ENCODE assay signal across 21 cellular contexts in genomic region chr18:69397096-69397495, GRCh38. TPM values are rescaled to one million over a fixed set of nuclear protein-coding genes. Genes with fewer than 3 reads are reported as not detected.
DNase-seq lines count a peak whose midpoint lies in the region; ATAC-seq, FAIRE-seq and TF ChIP-seq lines count a peak whose summit lies in the region.
"Had no signal": no experiment of that assay in that cellular context is flagged by ENCODE, and none has a peak within 500 bp of the region (broad histone marks: within the 10 kb centered on the region; RNA-seq: fewer than 3 reads in every experiment).

No MANE protein-coding gene starts in this region.

- H3K4me3 Mint-ChIP-seq in nephron progenitor cell, result no peak overlapping the region
- H3K4me3 Mint-ChIP-seq: activated naive CD8-positive, alpha-beta T cell treated with anti-CD3 and anti-CD28 coated beads, Interleukin-2, amount 10 ng/mL, durations not matched to agents 7 days and 5 days; activated T-helper 1 cell treated with anti-CD3 and anti-CD28 coated beads, Interleukin-12 subunit alpha, Interleukin-12 subunit beta, Interleukin-2, Interleukin-4 antibody, amounts not matched to agents 30 ng/mL and 10 ng/mL and 1 ng/mL, durations not matched to agents 14 hours and 24 hours and 36 hours; stimulated activated effector memory CD8-positive, alpha-beta T cell treated with anti-CD3 and anti-CD28 coated beads, Interleukin-12 subunit alpha, Interleukin-12 subunit beta, amount 100 ng/mL, for 72 hours had no signal

- no peak overlapping the region for H4K8ac ChIP-seq in H1 (ENCODE audit: extremely low read depth, insufficient read depth, low read length)

- H3K27ac ChIP-seq in H1 (ENCODE audit: low read depth, low read length), result no peak overlapping the region
- H3K27ac ChIP-seq in spleen, result no peak overlapping the region
- H3K27ac ChIP-seq: tibial nerve had no signal

- H3K4me1 ChIP-seq in H1 (replicated peaks in 1 of 4; ENCODE audit: control insufficient read depth in 3 of 4, insufficient read depth in 4 of 4, low read length in 3 of 4) (peaks cover 0 to 6% (median 3%) of the 10 kb centered on the region in 4 experiments; a peak in 5 of 7 replicates), spleen (peaks cover 0 to 19% (median 12%) of the 10 kb centered on the region in 6 donors)

- no peak overlapping the region for H3K18ac ChIP-seq in H1 (ENCODE audit: extremely low read depth, low read length)

- no peak overlapping the region for H2BK12ac ChIP-seq in H1 (ENCODE audit: low read depth, low read length)

- TF ChIP-seq POLR2A in H1 (IDR thresholded peaks at IDR 0.05; ENCODE audit: control extremely low read depth in 1 of 2, low read depth in 2 of 2, low read length in 2 of 2), result no peak
- TF ChIP-seq POLR2A in spleen (IDR thresholded peaks at IDR 0.05), result no peak

- ATAC-seq in GM19397 (IDR thresholded peaks at IDR 0.05; ENCODE audit: unreplicated experiment) (no peak), GM19452 (IDR thresholded peaks at IDR 0.05; ENCODE audit: unreplicated experiment) (no peak)
- ATAC-seq: left ventricle myocardium superior; Panc1; stimulated activated effector memory CD8-positive, alpha-beta T cell treated with anti-CD3 and anti-CD28 coated beads, Interleukin-12 subunit alpha, Interleukin-12 subunit beta, amount 100 ng/mL, for 72 hours had no signal

- H3K9me3 Mint-ChIP-seq in nephron progenitor cell, result peaks cover 9% of the 10 kb centered on the region
- H3K9me3 Mint-ChIP-seq: activated naive CD8-positive, alpha-beta T cell treated with anti-CD3 and anti-CD28 coated beads, Interleukin-2, amount 10 ng/mL, durations not matched to agents 7 days and 5 days; activated T-helper 1 cell treated with anti-CD3 and anti-CD28 coated beads, Interleukin-12 subunit alpha, Interleukin-12 subunit beta, Interleukin-2, Interleukin-4 antibody, amounts not matched to agents 30 ng/mL and 10 ng/mL and 1 ng/mL, durations not matched to agents 14 hours and 24 hours and 36 hours; stimulated activated effector memory CD8-positive, alpha-beta T cell treated with anti-CD3 and anti-CD28 coated beads, Interleukin-12 subunit alpha, Interleukin-12 subunit beta, amount 100 ng/mL, for 72 hours had no signal

- no peak overlapping the region for H3K4ac ChIP-seq in H1 (replicated peaks; ENCODE audit: insufficient read length, low read depth, low read length)

- no peak overlapping the region for H2AK5ac ChIP-seq in H1 (ENCODE audit: low read depth, low read length)

- CTCF ChIA-PET in H1 (lab: Charles Lee; ENCODE audit: partially characterized antibody), result no interaction called here

- FAIRE-seq in H1 (lab: Jason Lieb, UNC), result no peak

- no peak for TF ChIP-seq EP300 in H1 (IDR thresholded peaks at IDR 0.05; ENCODE audit: borderline replicate concordance in 1 of 2, low read depth in 2 of 2, low read length in 2 of 2)

- 93% methylated on average over 7 of the region's 7 CpGs; no CpG with 5 or more reads in 1 of the 2 experiments for WGBS in H1 (ENCODE audit: extremely low coverage in 1 of 2, insufficient coverage in 1 of 2, insufficient read length in 1 of 2, insufficient replicate concordance in 2 of 2, low coverage in 1 of 2, low lambda C conversion rate in 2 of 2, missing lambda C conversion rate in 1 of 2), 2 experiments
- 93 to 97% (median 93%) methylated on average over 7 of the region's 7 CpGs for WGBS in spleen, 5 donors

- H2BK20ac ChIP-seq in H1 (ENCODE audit: low read length), result no peak overlapping the region

- intact Hi-C loops in spleen (cut with DNase I; ENCODE audit: low total_unique reads), result no loop called here

- POLR2A ChIA-PET in H1 (lab: Charles Lee; ENCODE audit: partially characterized antibody), result no interaction called here

- TF ChIP-seq CTCF in H1 (IDR thresholded peaks at IDR 0.05; ENCODE audit: control extremely low read depth in 1 of 3, insufficient read depth in 1 of 3, low read depth in 1 of 3, low read length in 3 of 3) (no peak), nephron progenitor cell (IDR thresholded peaks at IDR 0.05) (no peak), spleen (IDR thresholded peaks at IDR 0.05 in 8 of 11, conservative IDR thresholded peaks at IDR 0.05 in 3 of 11) (no peak)

- no peaks in the 10 kb centered on the region for H3K36me3 Mint-ChIP-seq in nephron progenitor cell (ENCODE audit: low read depth)
- H3K36me3 Mint-ChIP-seq: activated naive CD8-positive, alpha-beta T cell treated with anti-CD3 and anti-CD28 coated beads, Interleukin-2, amount 10 ng/mL, durations not matched to agents 7 days and 5 days; stimulated activated effector memory CD8-positive, alpha-beta T cell treated with anti-CD3 and anti-CD28 coated beads, Interleukin-12 subunit alpha, Interleukin-12 subunit beta, amount 100 ng/mL, for 72 hours had no signal

- no peaks in the 10 kb centered on the region for H3K79me1 ChIP-seq in H1 (ENCODE audit: low read depth, low read length)

- no peak overlapping the region for H3K56ac ChIP-seq in H1 (replicated peaks; ENCODE audit: insufficient read length, low read depth, low read length)

- H3K36me3 ChIP-seq in H1 (ENCODE audit: control insufficient read depth in 2 of 4, insufficient read depth in 4 of 4, low read length in 3 of 4), result no peaks in the 10 kb centered on the region
- H3K36me3 ChIP-seq in spleen, result no peaks in the 10 kb centered on the region
- H3K36me3 ChIP-seq: tibial nerve had no signal

- no peak overlapping the region for H3K4me2 ChIP-seq in H1 (ENCODE audit: insufficient read depth in 1 of 2, low read depth in 2 of 2, low read length in 2 of 2)
- H3K4me2 ChIP-seq: smooth muscle cell had no signal

- no peak overlapping the region for H3K14ac ChIP-seq in H1 (ENCODE audit: insufficient read length)

- no peak overlapping the region for H2AFZ ChIP-seq in H1 (ENCODE audit: low read length)

- H3K9me3 ChIP-seq in H1 (ENCODE audit: insufficient read depth in 2 of 2, low read depth in 1 of 2, low read length in 1 of 2) (no peaks in the 10 kb centered on the region), spleen (no peaks in the 10 kb centered on the region)
- H3K9me3 ChIP-seq: tibial nerve had no signal

- no peak for TF ChIP-seq RAD21 in H1 (IDR thresholded peaks at IDR 0.05 in 1 of 2, conservative IDR thresholded peaks at IDR 0.05 in 1 of 2; ENCODE audit: low read depth in 2 of 2, low read length in 2 of 2)

- H3K79me2 ChIP-seq in H1 (ENCODE audit: control insufficient read depth in 1 of 2, insufficient read depth in 2 of 2, low read length in 2 of 2), result no peaks in the 10 kb centered on the region

- no peak overlapping the region for H2BK5ac ChIP-seq in H1 (ENCODE audit: low read depth, low read length)

- H3K23me2 ChIP-seq in H1 (ENCODE audit: low read depth, low read length), result peaks cover 16% of the 10 kb centered on the region

- no peak overlapping the region for H2BK120ac ChIP-seq in H1 (replicated peaks; ENCODE audit: low read depth, low read length)

- H4K91ac ChIP-seq in H1 (replicated peaks; ENCODE audit: insufficient read length, low read length), result no peak overlapping the region

- peaks cover 20% of the 10 kb centered on the region for H3K4me1 Mint-ChIP-seq in nephron progenitor cell

- H4K5ac ChIP-seq in H1 (ENCODE audit: insufficient read length, low read depth, low read length), result no peak overlapping the region

- H3K9ac ChIP-seq in H1 (replicated peaks in 1 of 4; ENCODE audit: extremely low read depth in 1 of 4, low read depth in 3 of 4, low read length in 3 of 4), result no peak overlapping the region

- DNase-seq in ELR (ENCODE audit: low read depth) (peak; percentile 2), LoVo (ENCODE audit: low spot score) (peak; percentile 3), H1 (ENCODE audit: low read depth in 1 of 2, low spot score in 2 of 2) (no peak), nephron progenitor cell (peak; percentile 9), NCI-H128 (lab: John Stamatoyannopoulos, UW; ENCODE audit: unreplicated experiment) (no peak), spleen (no peak)
- DNase-seq: activated naive CD8-positive, alpha-beta T cell treated with anti-CD3 and anti-CD28 coated beads, Interleukin-2, amount 10 ng/mL, durations not matched to agents 7 days and 5 days; C1 segment of cervical spinal cord; central memory CD4-positive, alpha-beta T cell; DMS153; effector memory CD4-positive, alpha-beta T cell; left ventricle myocardium superior; NCI-H2081 treated with DMSO at 0.1 percent for 48 hours; NCI-H526 treated with DMSO at 0.1 percent for 48 hours had no signal

- H3K23ac ChIP-seq in H1 (ENCODE audit: insufficient read length), result no peak overlapping the region

- peaks cover 9% of the 10 kb centered on the region for H3K27me3 Mint-ChIP-seq in nephron progenitor cell (ENCODE audit: low read depth, poor library complexity)

- no peak overlapping the region for H3K27ac Mint-ChIP-seq in nephron progenitor cell
- H3K27ac Mint-ChIP-seq: activated naive CD8-positive, alpha-beta T cell treated with anti-CD3 and anti-CD28 coated beads, Interleukin-2, amount 10 ng/mL, durations not matched to agents 7 days and 5 days; activated T-helper 1 cell treated with anti-CD3 and anti-CD28 coated beads, Interleukin-12 subunit alpha, Interleukin-12 subunit beta, Interleukin-2, Interleukin-4 antibody, amounts not matched to agents 30 ng/mL and 10 ng/mL and 1 ng/mL, durations not matched to agents 14 hours and 24 hours and 36 hours; stimulated activated effector memory CD8-positive, alpha-beta T cell treated with anti-CD3 and anti-CD28 coated beads, Interleukin-12 subunit alpha, Interleukin-12 subunit beta, amount 100 ng/mL, for 72 hours had no signal

- H4K20me1 ChIP-seq in H1 (replicated peaks in 1 of 2; ENCODE audit: control insufficient read depth in 1 of 2, insufficient read depth in 2 of 2, low read length in 2 of 2), result no peaks in the 10 kb centered on the region

- no peak overlapping the region for H2BK15ac ChIP-seq in H1 (ENCODE audit: low read length)

- H3K4me3 ChIP-seq in H1 (ENCODE audit: extremely low read depth in 1 of 4, insufficient read depth in 2 of 4, low read depth in 3 of 4, low read length in 4 of 4) (no peak overlapping the region), spleen (no peak overlapping the region)
- H3K4me3 ChIP-seq: smooth muscle cell, tibial nerve had no signal

- peaks cover 9 to 15% (median 12%) of the 10 kb centered on the region in 4 experiments for H3K27me3 ChIP-seq in H1 (replicated peaks in 1 of 4; ENCODE audit: control insufficient read depth in 3 of 4, extremely low read depth in 1 of 4, insufficient read depth in 3 of 4, low read length in 3 of 4)
- peaks cover 0 to 45% (median 18%) of the 10 kb centered on the region in 7 donors for H3K27me3 ChIP-seq in spleen (replicated peaks in 1 of 7)

RNA-seq across cellular contexts. Expression of gene DOK6, which starts 3.6 kb away (rescaled TPM):
- total RNA-seq in H1 (2021; fragmentation: NEBNext Ultra II Directional; extraction: Animal tissue kit (Norgen Biotek cat#: 25700)), result 0.50 and 0.75 TPM in 2 replicates
- polyA plus RNA-seq in H1 (2011; rRNA removed), result 0.09 and 0.33 TPM in 2 replicates
- polyA plus RNA-seq in H1 (2011; cell fraction: cytosol; rRNA removed), result 0.81 TPM
- 0.34 TPM for polyA plus RNA-seq in H1 (2011; cell fraction: nucleus; rRNA removed)
- 0.04 to 0.68 TPM (median 0.44 TPM) in 4 replicates for polyA plus RNA-seq in H1 (2012, experiment 1 of 2)
- polyA plus RNA-seq in H1 (2012, experiment 2 of 2), result not detected
- polyA plus RNA-seq in H1 (2013, experiment 1 of 2), result 0.20 TPM
- 0.11 TPM for polyA plus RNA-seq in H1 (2013, experiment 2 of 2)
- 0.35 and 1.8 TPM in 2 replicates for polyA minus RNA-seq in H1 (2011; rRNA and poly(A)+ RNA removed)
- not detected for polyA minus RNA-seq in H1 (2011; cell fraction: cytosol; rRNA and poly(A)+ RNA removed)
- polyA minus RNA-seq in H1 (2011; cell fraction: nucleus; rRNA and poly(A)+ RNA removed), result 0.50 TPM
- 1 to 10 TPM in 3 of 7 donors, under 1 TPM in 4; 0.09 to 2.0 (median 0.89) TPM for total RNA-seq in spleen
- polyA plus RNA-seq in spleen, result under 1 TPM; 0.09 to 0.16 (median 0.15) TPM
- total RNA-seq: activated naive CD8-positive, alpha-beta T cell treated with anti-CD3 and anti-CD28 coated beads, Interleukin-2, amount 10 ng/mL, durations not matched to agents 7 days and 5 days; activated T-helper 1 cell treated with anti-CD3 and anti-CD28 coated beads, Interleukin-12 subunit alpha, Interleukin-12 subunit beta, Interleukin-2, Interleukin-4 antibody, amounts not matched to agents 30 ng/mL and 10 ng/mL and 1 ng/mL, durations not matched to agents 14 hours and 24 hours and 36 hours had no signal

Comparison
In these comparisons a context has a peak if more than half of its experiments do, and no peak if none do; other contexts are left out.
1. DNase-seq: peak in ELR (single experiment), LoVo (single experiment) and nephron progenitor cell (single experiment); none in H1 (0 of 2), NCI-H128 (single experiment) and spleen (single experiment).